In genomic region chr5:96765043-96765442, GRCh38 we compare ENCODE assay signal across 25 cellular contexts. TPM values are rescaled to one million over a fixed set of nuclear protein-coding genes. Genes with fewer than 3 reads are reported as not detected.
DNase-seq lines count a peak whose midpoint lies in the region; ATAC-seq, FAIRE-seq and TF ChIP-seq lines count a peak whose summit lies in the region.
"Had no signal": no experiment of that assay in that cellular context is flagged by ENCODE, and none has a peak within 500 bp of the region (broad histone marks: within the 10 kb centered on the region; RNA-seq: fewer than 3 reads in every experiment).

No MANE protein-coding gene starts in this region.

- H3K4me3 ChIP-seq in small intestine (ENCODE audit: low read depth in 1 of 2, low read length in 2 of 2) (no peak overlapping the region), HAP-1 (no peak overlapping the region), neuronal stem cell (ENCODE audit: low read length in 2 of 2) (no peak overlapping the region), heart left ventricle (no peak overlapping the region)
- H3K4me3 ChIP-seq: BLaER1 treated with 17β-estradiol and CSF1 and Interleukin-3, amounts not matched to agents 10 nM and 100 nM; body of pancreas; dorsolateral prefrontal cortex; suprapubic skin; upper lobe of left lung had no signal

- FAIRE-seq in islet of Langerhans (lab: Jason Lieb, UNC), result peak; percentile 85
- FAIRE-seq in small intestine (lab: Jason Lieb, UNC), result peak; percentile 5
- FAIRE-seq: RCC 7860 had no signal

- H2BK12ac ChIP-seq in neuronal stem cell (ENCODE audit: low read length), result no peak overlapping the region

- intact Hi-C loops in Calu3 (cut with micrococcal nuclease; ENCODE audit: unreplicated experiment), result loop anchor here (5.0 kb wide), 1 partner anchor 397 kb away; no protein-coding TSS in a partner anchor
- intact Hi-C loops in heart left ventricle (cut with DNase I), result loop anchor here in 2 of 10 donors (10.0 kb wide), 2 partner anchors 250 to 400 kb away; no protein-coding TSS in a partner anchor

- H3K18ac ChIP-seq in neuronal stem cell (ENCODE audit: low read length), result no peak overlapping the region

- CTCF ChIA-PET in Calu3 (lab: Charles Lee), result no interaction called here

- H4K8ac ChIP-seq in neuronal stem cell (ENCODE audit: low read depth, low read length), result no peak overlapping the region

- peak overlapping the region; percentile 80 for H3K27ac Mint-ChIP-seq in Calu3 (ENCODE audit: unreplicated experiment)
- peak overlapping the region; percentile 78 for H3K27ac Mint-ChIP-seq in T-helper 17 cell
- H3K27ac Mint-ChIP-seq: mesothelial cell of epicardium had no signal

- no peak overlapping the region for H2AK5ac ChIP-seq in neuronal stem cell (ENCODE audit: low read depth, low read length)

- ATAC-seq in T-helper 17 cell (no peak), heart left ventricle (no peak)
- ATAC-seq: body of pancreas, HCT116 had no signal

- in situ Hi-C loops in HAP-1 (cut with MboI; ENCODE audit: low sequenced_read_pairs), result no loop called here

- H3K9me3 ChIP-seq in T-helper 17 cell (ENCODE audit: control insufficient read depth, low read length, poor library complexity, severe bottlenecking) (no peaks in the 10 kb centered on the region), small intestine (ENCODE audit: control insufficient read depth, low read depth) (no peaks in the 10 kb centered on the region), HAP-1 (no peaks in the 10 kb centered on the region), neuronal stem cell (replicated peaks in 1 of 2; ENCODE audit: control insufficient read depth in 2 of 2, insufficient read depth in 1 of 2, low read depth in 1 of 2, low read length in 2 of 2) (no peaks in the 10 kb centered on the region), heart left ventricle (no peaks in the 10 kb centered on the region)
- H3K9me3 ChIP-seq: BLaER1 treated with 17β-estradiol and CSF1 and Interleukin-3, amounts not matched to agents 10 nM and 100 nM; body of pancreas; suprapubic skin; upper lobe of left lung had no signal

- no peak overlapping the region for H2BK5ac ChIP-seq in neuronal stem cell (ENCODE audit: low read length)

- 14 to 68% (median 31%) methylated on average over 1 of the region's 1 CpG for WGBS in small intestine, 3 donors
- WGBS in neuronal stem cell (ENCODE audit: extremely low coverage in 2 of 2, insufficient read length in 2 of 2, insufficient replicate concordance in 1 of 2), 2 donors, result no CpG with 5 or more reads among the region's 1 CpG
- 74 to 85% (median 83%) methylated on average over 1 of the region's 1 CpG for WGBS in heart left ventricle, 4 donors

- no peak overlapping the region for H3K4ac ChIP-seq in neuronal stem cell (ENCODE audit: low read length)

- H3K79me1 ChIP-seq in neuronal stem cell (ENCODE audit: low read depth, low read length), result no peaks in the 10 kb centered on the region

- H3K14ac ChIP-seq in neuronal stem cell (ENCODE audit: low read length), result no peak overlapping the region

- H3K36me3 ChIP-seq in small intestine (ENCODE audit: control insufficient read depth in 2 of 2, insufficient read depth in 2 of 2, low read length in 2 of 2) (peaks cover 27 to 34% of the 10 kb centered on the region in 2 donors), HAP-1 (replicated peaks) (peaks cover 43% of the 10 kb centered on the region), neuronal stem cell (replicated peaks in 1 of 2; ENCODE audit: control insufficient read depth in 2 of 2, insufficient read depth in 2 of 2, low read length in 2 of 2) (peaks cover 2 to 89% of the 10 kb centered on the region in 2 donors), heart left ventricle (peaks cover 1 to 100% (median 100%) of the 10 kb centered on the region in 9 donors)

- DNase-seq in Calu3 (no peak), T-helper 17 cell (no peak), small intestine (no peak), HAP-1 (ENCODE audit: low spot score in 2 of 2) (no peak), neuronal stem cell (ENCODE audit: low spot score) (no peak), heart left ventricle (no peak)
- DNase-seq: activated CD4-positive, alpha-beta T cell treated with anti-CD3 and anti-CD28 coated beads for 48 hours; activated T-cell treated with anti-CD3 and anti-CD28 coated beads, Interleukin-2, amount 50 U/mL, for 48 hours; body of pancreas; dorsolateral prefrontal cortex; islet precursor cell; naive B cell; NCI-H146; NCI-H2107; NCI-H345; SIG-M5; stimulated activated naive CD4-positive, alpha-beta T cell treated with Interleukin-2 at 50 U/mL for 16 hours; upper lobe of left lung had no signal

- H3K27ac ChIP-seq in small intestine (ENCODE audit: low read depth in 1 of 2, low read length in 1 of 2) (no peak overlapping the region), neuronal stem cell (replicated peaks; ENCODE audit: low read length) (no peak overlapping the region), heart left ventricle (no peak overlapping the region)
- H3K27ac ChIP-seq: BLaER1 treated with 17β-estradiol and CSF1 and Interleukin-3, amounts not matched to agents 10 nM and 100 nM; body of pancreas; dorsolateral prefrontal cortex; suprapubic skin; upper lobe of left lung had no signal

- H3K4me3 Mint-ChIP-seq in Calu3 (ENCODE audit: low read depth, unreplicated experiment) (no peak overlapping the region), T-helper 17 cell (peak overlapping the region; percentile 63)
- H3K4me3 Mint-ChIP-seq: mesothelial cell of epicardium, naive B cell had no signal

- H3K27me3 ChIP-seq in small intestine (ENCODE audit: control insufficient read depth in 2 of 2, insufficient read depth in 2 of 2, low read length in 2 of 2) (no peaks in the 10 kb centered on the region), HAP-1 (ENCODE audit: low read depth) (no peaks in the 10 kb centered on the region), neuronal stem cell (ENCODE audit: control insufficient read depth in 3 of 3, insufficient read depth in 3 of 3, low read depth in 1 of 3, low read length in 3 of 3) (no peaks in the 10 kb centered on the region), heart left ventricle (no peaks in the 10 kb centered on the region)
- H3K27me3 ChIP-seq: BLaER1 treated with 17β-estradiol and CSF1 and Interleukin-3, amounts not matched to agents 10 nM and 100 nM; body of pancreas; dorsolateral prefrontal cortex; suprapubic skin; upper lobe of left lung had no signal

- H2BK15ac ChIP-seq in neuronal stem cell (ENCODE audit: low read length), result no peak overlapping the region

- no peak overlapping the region for H3K4me2 ChIP-seq in neuronal stem cell (ENCODE audit: insufficient read depth, low read length, poor library complexity, severe bottlenecking)
- H3K4me2 ChIP-seq: BLaER1 treated with 17β-estradiol and CSF1 and Interleukin-3, amounts not matched to agents 10 nM and 100 nM had no signal

- no peak overlapping the region for H2AFZ ChIP-seq in neuronal stem cell (ENCODE audit: low read length)

- H4K91ac ChIP-seq in neuronal stem cell (ENCODE audit: low read depth, low read length, poor library complexity), result no peak overlapping the region

- no peaks in the 10 kb centered on the region for H3K4me1 ChIP-seq in small intestine (ENCODE audit: control insufficient read depth in 2 of 2, insufficient read depth in 1 of 2, low read depth in 1 of 2, low read length in 1 of 2)
- H3K4me1 ChIP-seq in HAP-1, result peaks cover 8% of the 10 kb centered on the region
- H3K4me1 ChIP-seq in neuronal stem cell (ENCODE audit: control insufficient read depth in 2 of 2, insufficient read depth in 1 of 2, low read depth in 1 of 2, low read length in 2 of 2), result peaks cover 3% of the 10 kb centered on the region in 2 donors
- no peaks in the 10 kb centered on the region for H3K4me1 ChIP-seq in heart left ventricle
- H3K4me1 ChIP-seq: BLaER1 treated with 17β-estradiol and CSF1 and Interleukin-3, amounts not matched to agents 10 nM and 100 nM; body of pancreas; suprapubic skin; upper lobe of left lung had no signal

- H3K9me3 Mint-ChIP-seq in Calu3 (ENCODE audit: low read depth, unreplicated experiment), result no peaks in the 10 kb centered on the region
- H3K9me3 Mint-ChIP-seq: IgD-negative memory B cell, mesothelial cell of epicardium, naive B cell had no signal

- TF ChIP-seq POLR2A in heart left ventricle (IDR thresholded peaks at IDR 0.05), result no peak

- H3K4me1 Mint-ChIP-seq in Calu3 (ENCODE audit: low read depth, unreplicated experiment) (peaks cover 9% of the 10 kb centered on the region), T-helper 17 cell (peaks cover 6% of the 10 kb centered on the region)
- H3K4me1 Mint-ChIP-seq: naive B cell had no signal

- no peak overlapping the region for H3K23ac ChIP-seq in neuronal stem cell (ENCODE audit: low read depth, low read length, poor library complexity)

- H3K36me3 Mint-ChIP-seq in Calu3 (ENCODE audit: insufficient read depth, unreplicated experiment) (peaks cover 65% of the 10 kb centered on the region), T-helper 17 cell (ENCODE audit: low read depth) (peaks cover 11% of the 10 kb centered on the region)

- no peak for TF ChIP-seq CTCF in Calu3 (IDR thresholded peaks at IDR 0.05; ENCODE audit: unreplicated experiment)
- no peak for TF ChIP-seq CTCF in heart left ventricle (IDR thresholded peaks at IDR 0.05)

- no peak overlapping the region for H3K9ac ChIP-seq in neuronal stem cell (ENCODE audit: low read depth, low read length, poor library complexity)
- H3K9ac ChIP-seq: BLaER1 treated with 17β-estradiol and CSF1 and Interleukin-3, amounts not matched to agents 10 nM and 100 nM had no signal

- H2BK120ac ChIP-seq in neuronal stem cell (ENCODE audit: low read depth, low read length), result no peak overlapping the region

- BruUV-seq in Calu3 (replicated peaks; lab: Mats Ljungman, UMichigan), result no TSS peak

- H3K27me3 Mint-ChIP-seq in Calu3 (ENCODE audit: unreplicated experiment) (no peaks in the 10 kb centered on the region), T-helper 17 cell (no peaks in the 10 kb centered on the region)
- H3K27me3 Mint-ChIP-seq: IgD-negative memory B cell, naive B cell had no signal

RNA-seq across cellular contexts. Expression of gene ERAP1, which starts 42.7 kb away (rescaled TPM):
- total RNA-seq in Calu3 (2022), result 43.6 and 52.3 TPM in 2 replicates
- total RNA-seq in T-helper 17 cell, result 10 to 100 TPM; 70.4 to 79.1 TPM
- 10 to 100 TPM in 2 of 3 donors, 1 to 10 TPM in 1; 8.5 to 36.1 (median 20.5) TPM for polyA plus RNA-seq in small intestine
- polyA plus RNA-seq in neuronal stem cell (2013, experiment 1 of 2), result 6.1 TPM
- polyA plus RNA-seq in neuronal stem cell (2013, experiment 2 of 2), result 7.0 TPM
- total RNA-seq in heart left ventricle, result 100 to 1,000 TPM in 1 of 9 donors, 10 to 100 TPM in 8; 25.9 to 119 (median 39.1) TPM
- 10 to 100 TPM in 1 of 2 donors, 1 to 10 TPM in 1; 3.2 to 12.9 TPM for polyA plus RNA-seq in heart left ventricle
